In the genomic region with DNA sequence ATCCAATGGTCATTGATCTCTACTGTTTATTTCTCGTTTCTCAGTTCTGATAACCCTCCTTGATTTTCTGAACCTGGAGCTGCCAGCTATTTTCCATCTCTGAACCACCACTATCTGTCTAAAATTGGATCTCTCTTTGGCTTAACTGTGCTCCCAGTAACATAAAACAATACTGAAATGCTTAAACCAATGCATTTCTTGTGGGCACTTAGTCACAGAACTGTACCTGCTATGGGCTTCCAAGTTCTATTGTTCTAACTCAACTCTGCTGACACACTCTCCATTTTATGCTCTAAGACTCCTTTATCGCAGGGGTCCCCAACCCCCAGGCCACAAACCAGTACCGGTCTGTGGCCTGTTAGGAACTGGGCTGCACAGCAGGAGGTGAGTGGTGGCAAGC, we compare ENCODE assay signal across 16 cellular contexts.
DNase-seq lines count a peak whose midpoint lies in the region; ATAC-seq and TF ChIP-seq lines count a peak whose summit lies in the region.
"Had no signal": no experiment of that assay in that cellular context is flagged by ENCODE, and none has a peak within 500 bp of the region (broad histone marks: within the 10 kb centered on the region; RNA-seq: fewer than 3 reads in every experiment).

No MANE protein-coding gene starts in this region.

- no TSS peak for BruUV-seq in mammary epithelial cell (replicated peaks; lab: Mats Ljungman, UMichigan)

- H4K20me1 ChIP-seq in mammary epithelial cell (ENCODE audit: insufficient read depth, low read length), result no peaks in the 10 kb centered on the region

- H3K27me3 ChIP-seq in Peyer's patch (no peaks in the 10 kb centered on the region), mammary epithelial cell (ENCODE audit: insufficient read depth, low read length) (no peaks in the 10 kb centered on the region), right lobe of liver (no peaks in the 10 kb centered on the region), subcutaneous abdominal adipose tissue (ENCODE audit: control insufficient read depth in 5 of 5, insufficient read depth in 4 of 5, low read length in 5 of 5) (no peaks in the 10 kb centered on the region)

- peak overlapping the region; percentile 81 for H3K9ac ChIP-seq in mammary epithelial cell (ENCODE audit: insufficient read depth, low read length)
- peak overlapping the region in 2 of 5 donors; percentile 37 to 76 for H3K9ac ChIP-seq in subcutaneous abdominal adipose tissue (ENCODE audit: low read length in 5 of 5)

- H3K9me3 ChIP-seq in Peyer's patch (no peaks in the 10 kb centered on the region), mammary epithelial cell (replicated peaks; ENCODE audit: insufficient read depth, low read length) (no peaks in the 10 kb centered on the region), right lobe of liver (no peaks in the 10 kb centered on the region), subcutaneous abdominal adipose tissue (ENCODE audit: control insufficient read depth in 5 of 5, low read length in 5 of 5) (no peaks in the 10 kb centered on the region)

- no peak overlapping the region for H2AFZ ChIP-seq in mammary epithelial cell (ENCODE audit: low read depth, low read length)

- ATAC-seq in right lobe of liver, result no peak
- ATAC-seq: left colon; stimulated activated naive CD8-positive, alpha-beta T cell treated with anti-CD3 and anti-CD28 coated beads, Interleukin-15, amount 100 ng/mL, for 72 hours had no signal

- H3K27ac ChIP-seq in Peyer's patch, result peak overlapping the region in 3 of 4 donors; percentile 44 to 83 (median 48)
- H3K27ac ChIP-seq in mammary epithelial cell (ENCODE audit: insufficient read depth, low read depth, low read length), result peak overlapping the region; percentile 98
- peak overlapping the region in 2 of 3 donors; percentile 24 to 36 for H3K27ac ChIP-seq in right lobe of liver
- H3K27ac ChIP-seq in subcutaneous abdominal adipose tissue (ENCODE audit: low read depth, low read length), result peak overlapping the region; percentile 71

- H3K4me2 ChIP-seq in mammary epithelial cell (ENCODE audit: insufficient read depth, low read depth, low read length), result no peak overlapping the region

- no peaks in the 10 kb centered on the region for H3K36me3 ChIP-seq in Peyer's patch
- peaks cover 3% of the 10 kb centered on the region for H3K36me3 ChIP-seq in mammary epithelial cell (ENCODE audit: insufficient read depth, low read length)
- H3K36me3 ChIP-seq in right lobe of liver, result no peaks in the 10 kb centered on the region
- no peaks in the 10 kb centered on the region for H3K36me3 ChIP-seq in subcutaneous abdominal adipose tissue (ENCODE audit: control insufficient read depth in 5 of 5, insufficient read depth in 5 of 5, low read length in 5 of 5)

- TF ChIP-seq CTCF in Peyer's patch (IDR thresholded peaks at IDR 0.05) (no peak), mammary epithelial cell (conservative IDR thresholded peaks at IDR 0.05 in 1 of 2, IDR thresholded peaks at IDR 0.05 in 1 of 2; ENCODE audit: extremely low read depth in 1 of 2, insufficient read depth in 1 of 2, low read depth in 1 of 2, low read length in 2 of 2) (no peak), right lobe of liver (IDR thresholded peaks at IDR 0.05) (no peak)

- CTCF ChIA-PET in mammary epithelial cell (lab: Charles Lee; ENCODE audit: low non-redundant PET), result no interaction called here

- in situ Hi-C loops in mammary epithelial cell (cut with MboI; ENCODE audit: low sequenced_read_pairs in 2 of 2), result no loop called here

- no peak for DNase-seq in Peyer's patch
- no peak for DNase-seq in mammary epithelial cell
- no peak for DNase-seq in right lobe of liver
- DNase-seq in dedifferentiated amniotic fluid mesenchymal stem cell (ENCODE audit: extremely low spot score), result no peak
- DNase-seq in kidney glomerular epithelial cell (lab: John Stamatoyannopoulos, UW), result no peak
- DNase-seq in NK-92 treated with Interleukin-12 subunit alpha and Interleukin-12 subunit beta, amount 100 ng/mL, for 24 hours (lab: John Stamatoyannopoulos, UW), result no peak
- DNase-seq in activated CD4-positive, CD25-positive, alpha-beta regulatory T cell (lab: John Stamatoyannopoulos, UW), result no peak
- DNase-seq: activated CD8-positive, alpha-beta memory T cell treated with anti-CD3 and anti-CD28 coated beads, Interleukin-2, amount 50 U/mL, for 4 hours; COR-L47; left colon; NCI-H1092; NCI-H446 treated with DMSO at 0.1 percent for 48 hours; RPMI8226; stimulated activated CD4-positive, alpha-beta T cell treated with anti-CD3 and anti-CD28 coated beads, Interleukin-4, amount 100 ng/mL, for 4 hours; stimulated activated naive CD8-positive, alpha-beta T cell treated with anti-CD3 and anti-CD28 coated beads, Interleukin-15, amount 100 ng/mL, for 72 hours had no signal

- dilution Hi-C loops in mammary epithelial cell (cut with HindIII; ENCODE audit: low sequenced_read_pairs), result loop anchor here (5.0 kb wide), 1 partner anchor 64 kb away; no protein-coding TSS in a partner anchor

- H3K4me1 ChIP-seq in Peyer's patch (peaks cover 0 to 26% (median 2%) of the 10 kb centered on the region in 4 donors), mammary epithelial cell (ENCODE audit: insufficient read depth, low read length) (peaks cover 50% of the 10 kb centered on the region), right lobe of liver (no peaks in the 10 kb centered on the region), subcutaneous abdominal adipose tissue (ENCODE audit: control insufficient read depth in 5 of 5, insufficient read depth in 5 of 5, low read length in 5 of 5) (peaks cover 5 to 46% (median 39%) of the 10 kb centered on the region in 5 donors)

- WGBS in mammary epithelial cell (ENCODE audit: low coverage, missing lambda C conversion rate), result 89% methylated on average over 3 of the region's 3 CpGs
- WGBS in right lobe of liver (ENCODE audit: insufficient coverage, low coverage, low lambda C conversion rate, missing lambda C conversion rate), result 72% methylated on average over 3 of the region's 3 CpGs

- intact Hi-C loops in mammary epithelial cell (cut with micrococcal nuclease), result loop anchor here (2.0 kb wide), 2 partner anchors 13 to 23 kb away; no protein-coding TSS in a partner anchor
- intact Hi-C loops in right lobe of liver (cut with DNase I), result no loop called here

- peaks cover 59% of the 10 kb centered on the region for H3K79me2 ChIP-seq in mammary epithelial cell (ENCODE audit: insufficient read depth, low read length)

- TF ChIP-seq POLR2A in Peyer's patch (IDR thresholded peaks at IDR 0.05) (no peak), right lobe of liver (IDR thresholded peaks at IDR 0.05) (no peak)

- no peak overlapping the region for H3K4me3 ChIP-seq in Peyer's patch
- H3K4me3 ChIP-seq in mammary epithelial cell (replicated peaks in 1 of 3; ENCODE audit: insufficient read depth in 1 of 3, low read depth in 2 of 3, low read length in 3 of 3), result no peak overlapping the region
- no peak overlapping the region for H3K4me3 ChIP-seq in right lobe of liver
- no peak overlapping the region for H3K4me3 ChIP-seq in subcutaneous abdominal adipose tissue (ENCODE audit: low read depth in 1 of 5, low read length in 5 of 5)

Comparison
In these comparisons a context has a peak if more than half of its experiments do, and no peak if none do; other contexts are left out.
1. H3K27ac ChIP-seq: peak in every context shown above with its lines; median percentile 98 in mammary epithelial cell; 71 in subcutaneous abdominal adipose tissue; 48 in Peyer's patch; 30 in right lobe of liver.